ENCODE assay signal across 8 cellular contexts in genomic region chrX:76149160-76149841, GRCh38. TPM values are rescaled to one million over a fixed set of nuclear protein-coding genes. Genes with fewer than 3 reads are reported as not detected.
DNase-seq lines count a peak whose midpoint lies in the region; ATAC-seq and TF ChIP-seq lines count a peak whose summit lies in the region.
"Not testable (repeated sequence)": the region's sequence is repeated elsewhere in the genome, so short reads cannot be mapped to it uniquely, and the experiment has no call there.

No MANE protein-coding gene starts in this region.

- H3K36me3 ChIP-seq in lung (ENCODE audit: control insufficient read depth in 2 of 2, insufficient read depth in 2 of 2, low read length in 2 of 2), result not testable (repeated sequence)

- not testable (repeated sequence) for H3K27me3 Mint-ChIP-seq in WTC11 (ENCODE audit: low read depth); chondrocyte (ENCODE audit: low read depth); stimulated activated naive CD8-positive, alpha-beta T cell treated with anti-CD3 and anti-CD28 coated beads, Interleukin-15, amount 100 ng/mL, for 72 hours

- H3K9me3 ChIP-seq in lung (ENCODE audit: control insufficient read depth in 2 of 2, insufficient read depth in 1 of 2, low read length in 1 of 2), result not testable (repeated sequence)

- not testable (repeated sequence) for TF ChIP-seq POLR2A in GM18505 (IDR thresholded peaks at IDR 0.05; ENCODE audit: borderline replicate concordance, extremely low read depth, insufficient read depth, insufficient read length)

- POLR2A ChIA-PET in WTC11 (lab: Charles Lee), result not testable (repeated sequence)

- no CpG with 5 or more reads among the region's 40 CpGs for WGBS in lung, 2 donors

- H3K27ac ChIP-seq in lung (ENCODE audit: low read depth in 1 of 2, low read length in 1 of 2), result not testable (repeated sequence)

- not testable (repeated sequence) for TF ChIP-seq CTCF in WTC11 (IDR thresholded peaks at IDR 0.05); chondrocyte (IDR thresholded peaks at IDR 0.05); lung (IDR thresholded peaks at IDR 0.05; ENCODE audit: control extremely low read depth, extremely low read depth)

- H3K36me3 Mint-ChIP-seq in WTC11; chondrocyte (ENCODE audit: low read depth): not testable (repeated sequence)

- H3K4me3 ChIP-seq in lung, result not testable (repeated sequence)

- not testable (repeated sequence) for DNase-seq in WTC11 (ENCODE audit: low spot score); chondrocyte (ENCODE audit: low spot score); lung (ENCODE audit: low spot score); stimulated activated naive CD8-positive, alpha-beta T cell treated with anti-CD3 and anti-CD28 coated beads, Interleukin-15, amount 100 ng/mL, for 72 hours

- ATAC-seq in GM18505 (IDR thresholded peaks at IDR 0.05; ENCODE audit: unreplicated experiment) (peak; percentile 55), GM21381 (IDR thresholded peaks at IDR 0.05; ENCODE audit: unreplicated experiment) (peak; percentile 47), HG02938 (IDR thresholded peaks at IDR 0.05; ENCODE audit: unreplicated experiment) (peak; percentile 49), HG03571 (IDR thresholded peaks at IDR 0.05; ENCODE audit: unreplicated experiment) (peak; percentile 46), WTC11 (peak; percentile 62), lung (ENCODE audit: insufficient read depth, low FRiP score) (peak; percentile 78)
- peak; percentile 77 for ATAC-seq in stimulated activated naive CD8-positive, alpha-beta T cell treated with anti-CD3 and anti-CD28 coated beads, Interleukin-15, amount 100 ng/mL, for 72 hours

- H3K9me3 Mint-ChIP-seq in WTC11; chondrocyte (ENCODE audit: low read depth); stimulated activated naive CD8-positive, alpha-beta T cell treated with anti-CD3 and anti-CD28 coated beads, Interleukin-15, amount 100 ng/mL, for 72 hours: not testable (repeated sequence)

- not testable (repeated sequence) for H3K27ac Mint-ChIP-seq in WTC11
- peak overlapping the region; percentile 76 for H3K27ac Mint-ChIP-seq in chondrocyte (ENCODE audit: unreplicated experiment)
- peak overlapping the region; percentile 97 to 100 for H3K27ac Mint-ChIP-seq in stimulated activated naive CD8-positive, alpha-beta T cell treated with anti-CD3 and anti-CD28 coated beads, Interleukin-15, amount 100 ng/mL, for 72 hours

- CTCF ChIA-PET in WTC11 (lab: Charles Lee), result not testable (repeated sequence)

- H3K4me3 Mint-ChIP-seq in WTC11, result peak overlapping the region; percentile 68
- H3K4me3 Mint-ChIP-seq in chondrocyte (ENCODE audit: unreplicated experiment), result peak overlapping the region; percentile 65
- peak overlapping the region; percentile 84 to 91 for H3K4me3 Mint-ChIP-seq in stimulated activated naive CD8-positive, alpha-beta T cell treated with anti-CD3 and anti-CD28 coated beads, Interleukin-15, amount 100 ng/mL, for 72 hours

- not testable (repeated sequence) for H3K4me1 ChIP-seq in lung (ENCODE audit: control insufficient read depth in 2 of 2, insufficient read depth in 2 of 2, low read length in 2 of 2)

- H3K27me3 ChIP-seq in lung (ENCODE audit: control insufficient read depth, insufficient read depth), result not testable (repeated sequence)

- peaks cover 15% of the 10 kb centered on the region for H3K4me1 Mint-ChIP-seq in WTC11
- peaks cover 15% of the 10 kb centered on the region for H3K4me1 Mint-ChIP-seq in chondrocyte (ENCODE audit: low read depth)
- peaks cover 12% of the 10 kb centered on the region for H3K4me1 Mint-ChIP-seq in stimulated activated naive CD8-positive, alpha-beta T cell treated with anti-CD3 and anti-CD28 coated beads, Interleukin-15, amount 100 ng/mL, for 72 hours

RNA-seq across cellular contexts. Expression of gene PBDC1, which starts 23.6 kb away (rescaled TPM):
- total RNA-seq in WTC11 (2021) (41.9 to 47.8 TPM (median 47.1 TPM) in 3 replicates), chondrocyte (24.4 to 24.7 TPM (median 24.7 TPM) in 3 replicates), lung (10 to 100 TPM; 14.9 to 23.2 TPM)
- 10 to 100 TPM; 26.2 to 26.9 TPM for polyA plus RNA-seq in lung
